Comparison of ENCODE assay signal across 1 cellular context in genomic region chr22:42760806-42761565, GRCh38.
TF ChIP-seq lines count a peak whose summit lies in the region.

No MANE protein-coding gene starts in this region.

TF ChIP-seq in HepG2, 621 proteins besides CTCF, POLR2A, EP300 and RAD21 (continued from another document):
- no peak for TF ChIP-seq NR0B2 (CRISPR knock-in tag; IDR thresholded peaks at IDR 0.05)
TF ChIP-seq in HepG2: peak in this region for 0.
